In the genomic region with DNA sequence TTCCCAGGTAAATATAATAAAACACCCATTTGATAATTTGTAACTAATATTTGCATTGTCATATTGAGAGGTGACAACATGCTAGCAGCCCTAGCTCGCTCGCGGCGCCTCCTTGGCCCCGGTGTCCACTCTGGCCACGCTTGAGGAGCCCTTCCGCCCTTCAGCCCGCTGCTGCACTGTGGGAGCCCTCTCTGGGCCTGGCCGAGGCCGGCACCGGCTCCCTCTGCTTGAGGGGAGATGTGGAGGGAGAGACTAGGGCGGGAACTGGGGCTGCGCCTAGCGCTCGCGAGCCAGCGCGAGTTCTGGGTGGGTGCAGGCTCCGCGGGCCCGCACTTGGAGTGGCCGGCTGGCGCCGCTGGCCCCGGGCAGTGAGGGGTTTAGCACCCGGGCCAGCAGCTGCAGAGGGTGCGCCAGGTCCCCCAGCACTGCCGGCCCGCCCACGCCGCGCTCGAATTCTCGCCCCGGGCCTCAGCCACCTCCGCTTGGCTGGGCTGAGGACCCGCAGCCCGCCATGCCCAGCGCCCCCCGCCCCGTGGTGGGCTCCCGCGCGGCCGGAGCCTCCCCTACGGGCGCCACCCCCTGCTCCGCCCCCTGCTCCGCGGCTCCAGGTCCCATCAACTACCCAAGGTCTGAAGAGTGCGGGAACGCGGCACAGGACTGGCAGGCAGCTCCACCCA, we compare ENCODE assay signal across 20 cellular contexts.
"Had no signal": no experiment of that assay in that cellular context is flagged by ENCODE, and none has a peak within 500 bp of the region (broad histone marks: within the 10 kb centered on the region; RNA-seq: fewer than 3 reads in every experiment).

No MANE protein-coding gene starts in this region.

- H3K27me3 ChIP-seq: ascending aorta, brain microvascular endothelial cell, tibial nerve, uterus had no signal

- H3K4me1 ChIP-seq: ascending aorta, tibial nerve, uterus had no signal

- H3K27ac ChIP-seq: ascending aorta, brain microvascular endothelial cell, tibial nerve, uterus had no signal

- H3K4me3 ChIP-seq: ascending aorta, tibial nerve, uterus had no signal

- DNase-seq: activated CD4-positive, alpha-beta memory T cell treated with anti-CD3 and anti-CD28 coated beads, Interleukin-2, amount 10 ng/mL, durations not matched to agents 7 days and 5 days; activated CD4-positive, alpha-beta T cell treated with anti-CD3 and anti-CD28 coated beads, Interleukin-2, amount 10 ng/mL, durations not matched to agents 24 days and 14 days; activated CD8-positive, alpha-beta memory T cell treated with anti-CD3 and anti-CD28 coated beads, Interleukin-2, amount 10 ng/mL, durations not matched to agents 7 days and 5 days; activated effector memory CD4-positive, alpha-beta T cell treated with anti-CD3 and anti-CD28 coated beads, Interleukin-2, amount 50 U/mL, for 16 hours; activated T-cell treated with anti-CD3 and anti-CD28 coated beads for 4 hours; brain microvascular endothelial cell; caudate nucleus; effector CD4-positive, alpha-beta T cell; kidney; mammary epithelial cell; midbrain; natural killer cell; stimulated activated CD4-positive, alpha-beta T cell treated with anti-CD3 and anti-CD28 coated beads, Interleukin-4, amount 100 ng/mL, for 24 hours; T-helper 2 cell; uterus had no signal

- H3K36me3 ChIP-seq: ascending aorta, brain microvascular endothelial cell, tibial nerve, uterus had no signal

- ATAC-seq: activated CD4-positive, CD25-positive, alpha-beta regulatory T cell treated with anti-CD3 and anti-CD28 coated beads, Interleukin-2, amount 50 U/mL, for 24 hours; activated CD8-positive, alpha-beta memory T cell treated with anti-CD3 and anti-CD28 coated beads, Interleukin-2, amount 10 ng/mL, durations not matched to agents 7 days and 5 days; activated naive CD4-positive, alpha-beta T cell treated with anti-CD3 and anti-CD28 coated beads, Interleukin-2, amount 50 U/mL, for 72 hours; left lobe of liver; natural killer cell had no signal

- H3K9me3 ChIP-seq: ascending aorta, uterus had no signal
